Comparison of ENCODE assay signal across 32 cellular contexts in genomic region chr1:93132638-93133037, GRCh38.
"Had no signal": no experiment of that assay in that cellular context is flagged by ENCODE, and none has a peak within 500 bp of the region (broad histone marks: within the 10 kb centered on the region; RNA-seq: fewer than 3 reads in every experiment).

No MANE protein-coding gene starts in this region.

- H3K27ac ChIP-seq: adrenal gland, body of pancreas, brain microvascular endothelial cell, breast epithelium, VCaP had no signal

- ATAC-seq: activated CD8-positive, alpha-beta T cell treated with anti-CD3 and anti-CD28 coated beads for 36 hours; activated naive CD4-positive, alpha-beta T cell treated with anti-CD3 and anti-CD28 coated beads, Interleukin-2, amount 50 U/mL, for 72 hours; activated T-cell treated with anti-CD3 and anti-CD28 coated beads, Interleukin-2, amount 50 U/mL, for 4 hours; activated T-cell treated with anti-CD3 and anti-CD28 coated beads, Interleukin-2, amount 50 U/mL, for 72 hours; activated T-helper 17 cell treated with anti-CD3 and anti-CD28 coated beads, Interleukin-2, amount 50 U/mL, for 72 hours; body of pancreas had no signal

- DNase-seq: activated B cell treated with CpG ODN at 0.5 μM for 24 hours; activated CD4-positive, alpha-beta memory T cell treated with anti-CD3 and anti-CD28 coated beads for 36 hours; activated CD4-positive, alpha-beta T cell treated with anti-CD3 and anti-CD28 coated beads for 4 hours; activated CD4-positive, alpha-beta T cell treated with anti-CD3 and anti-CD28 coated beads, Interleukin-2, amount 10 ng/mL, durations not matched to agents 24 days and 14 days; activated CD4-positive, alpha-beta T cell treated with anti-CD3 and anti-CD28 coated beads, Interleukin-2, amount 50 U/mL, for 1 hour; activated CD4-positive, alpha-beta T cell treated with anti-CD3 and anti-CD28 coated beads, Interleukin-2, amount 50 U/mL, for 4 hours; activated CD4-positive, CD25-positive, alpha-beta regulatory T cell treated with anti-CD3 and anti-CD28 coated beads, Interleukin-2, amount 50 U/mL, for 72 hours; activated CD8-positive, alpha-beta memory T cell treated with anti-CD3 and anti-CD28 coated beads, Interleukin-2, amount 50 U/mL, for 4 hours; activated CD8-positive, alpha-beta T cell treated with anti-CD3 and anti-CD28 coated beads for 36 hours; activated effector memory CD4-positive, alpha-beta T cell treated with anti-CD3 and anti-CD28 coated beads, Interleukin-2, amount 50 U/mL, for 16 hours; activated gamma-delta T cell treated with Interleukin-2 at 50 U/mL for 16 hours; activated naive CD4-positive, alpha-beta T cell; activated naive CD4-positive, alpha-beta T cell treated with anti-CD3 and anti-CD28 coated beads for 36 hours; activated naive CD4-positive, alpha-beta T cell treated with anti-CD3 and anti-CD28 coated beads, Interleukin-2, amount 50 U/mL, for 16 hours; activated naive CD8-positive, alpha-beta T cell treated with anti-CD3 and anti-CD28 coated beads for 36 hours; activated T-cell treated with anti-CD3 and anti-CD28 coated beads for 4 hours; activated T-cell treated with anti-CD3 and anti-CD28 coated beads, Interleukin-2, amount 50 U/mL, for 1 hour; activated T-cell treated with anti-CD3 and anti-CD28 coated beads, Interleukin-2, amount 50 U/mL, for 4 hours; activated T-cell treated with anti-CD3 and anti-CD28 coated beads, Interleukin-2, amount 50 U/mL, for 72 hours; adrenal gland; amniotic stem cell; aorta; body of pancreas; brain microvascular endothelial cell; central memory CD4-positive, alpha-beta T cell; T-helper 1 cell; T-helper 2 cell; T-helper 9 cell had no signal

- H3K4me1 ChIP-seq: breast epithelium had no signal

- H3K9me3 ChIP-seq: adrenal gland, body of pancreas, breast epithelium had no signal

- H3K4me3 ChIP-seq: adrenal gland, body of pancreas, breast epithelium had no signal

- H3K27me3 ChIP-seq: adrenal gland, body of pancreas, brain microvascular endothelial cell, breast epithelium had no signal
